In genomic region chr15:82539690-82540054, GRCh38 we compare ENCODE assay signal across 7 cellular contexts. TPM values are rescaled to one million over a fixed set of nuclear protein-coding genes. Genes with fewer than 3 reads are reported as not detected.
DNase-seq lines count a peak whose midpoint lies in the region; ATAC-seq and TF ChIP-seq lines count a peak whose summit lies in the region.

No MANE protein-coding gene starts in this region.

- RAD21 ChIA-PET in HCT116 (lab: Charles Lee; ENCODE audit: low non-redundant PET in 1 of 2, low total read pairs in 2 of 2, uncharacterized antibody in 2 of 2, unreplicated experiment in 2 of 2), result interaction anchor here in 1 of 2 experiments (1.6 kb wide), 1 partner anchor 210 kb away, joined by 4 read pairs; no protein-coding TSS in a partner anchor

- H3K9me2 ChIP-seq in HCT116 (ENCODE audit: insufficient read depth), result no peaks in the 10 kb centered on the region

- H3K4me1 ChIP-seq in HCT116 (ENCODE audit: control insufficient read depth in 1 of 2, insufficient read depth in 2 of 2, low read length in 2 of 2), result peaks cover 0 to 18% of the 10 kb centered on the region in 2 experiments; a peak in 3 of 4 replicates

- intact Hi-C loops in HCT116 (cut with micrococcal nuclease), result loop anchor here (1.0 to 10.0 kb wide), 3 partner anchors 211 to 465 kb away; partner anchors contain the start of genes FSD2 and WHAMM

- H3K79me2 ChIP-seq in HCT116 (ENCODE audit: insufficient read depth, low read length), result peaks cover 42% of the 10 kb centered on the region

- CTCF ChIA-PET in HCT116 (lab: Charles Lee), result interaction anchor here (1.1 to 2.9 kb wide), 3 partner anchors 8 to 310 kb away, joined by 3 to 22 read pairs (median 3); no protein-coding TSS in a partner anchor
- CTCF ChIA-PET in GM10248 (lab: Yijun Ruan, JAX), result interaction anchor here (0.8 to 6.2 kb wide), 9 partner anchors 9 to 463 kb away, joined by 3 to 76 read pairs (median 6); partner anchors contain the start of gene RAMAC

- no peaks in the 10 kb centered on the region for H3K9me3 ChIP-seq in HCT116 (ENCODE audit: control insufficient read depth in 1 of 2, insufficient read depth in 1 of 2, low read depth in 1 of 2, low read length in 2 of 2)

- no peak for ATAC-seq in HCT116

- TF ChIP-seq RAD21 in HCT116 (IDR thresholded peaks at IDR 0.05; ENCODE audit: low read depth), result no peak

- H3K4me3 ChIP-seq in HCT116 (replicated peaks in 1 of 2; ENCODE audit: low read depth in 1 of 2, low read length in 2 of 2), result peak overlapping the region; percentile 84 to 100

- peaks cover 27 to 45% of the 10 kb centered on the region in 2 experiments for H3K36me3 ChIP-seq in HCT116 (ENCODE audit: control insufficient read depth in 1 of 2, insufficient read depth in 2 of 2, low read length in 2 of 2)

- peak overlapping the region; percentile 78 for H3K4me2 ChIP-seq in HCT116 (ENCODE audit: low read length)

- H2AFZ ChIP-seq in HCT116 (ENCODE audit: low read depth, low read length, poor library complexity, severe bottlenecking), result no peak overlapping the region

- TF ChIP-seq POLR2A in HCT116 (IDR thresholded peaks at IDR 0.05; ENCODE audit: borderline replicate concordance, extremely low read depth, insufficient read depth, insufficient read length), result no peak

- H3K9ac ChIP-seq in HCT116 (ENCODE audit: low read length), result peak overlapping the region; percentile 100

- H3K27ac ChIP-seq in HCT116 (ENCODE audit: low read depth, low read length) (peak overlapping the region; percentile 85), VCaP (peak overlapping the region; percentile 98)

- POLR2A ChIA-PET in HCT116 (lab: Charles Lee), result interaction anchor here (0.7 to 1.9 kb wide), 7 partner anchors 8 to 415 kb away, joined by 3 to 22 read pairs (median 3); no protein-coding TSS in a partner anchor
- POLR2A ChIA-PET in GM10248 (lab: Yijun Ruan, JAX), result interaction anchor here (1.0 to 1.4 kb wide), 4 partner anchors 8 to 528 kb away, joined by 3 to 16 read pairs (median 4); partner anchors contain the start of genes BTBD1, EFL1 and SAXO2

- DNase-seq in HCT116 (ENCODE audit: low read depth, low spot score), result no peak
- DNase-seq in germinal center (ENCODE audit: low spot score), result peak; percentile 27
- DNase-seq in putamen (ENCODE audit: low spot score), result peak; percentile 28
- no peak for DNase-seq in D341Med (ENCODE audit: low spot score)
- DNase-seq in NCI-H82 (lab: John Stamatoyannopoulos, UW), result no peak
- DNase-seq in GM10248 (ENCODE audit: extremely low spot score), result no peak

- H3K27me3 ChIP-seq in HCT116 (ENCODE audit: insufficient read depth, low read length), result no peaks in the 10 kb centered on the region

- peaks cover 23% of the 10 kb centered on the region; the same call in 1 of the 2 replicates for H4K20me1 ChIP-seq in HCT116 (ENCODE audit: insufficient read depth)

- TF ChIP-seq CTCF in HCT116 (IDR thresholded peaks at IDR 0.05 in 2 of 3, conservative IDR thresholded peaks at IDR 0.05 in 1 of 3; ENCODE audit: borderline replicate concordance in 1 of 3, insufficient read depth in 1 of 3, low read depth in 2 of 3, low read length in 2 of 3) (no peak), VCaP (conservative IDR thresholded peaks at IDR 0.05) (no peak), GM10248 (IDR thresholded peaks at IDR 0.05; ENCODE audit: control extremely low read depth, extremely low read depth, low read depth, missing control alignments) (no peak)

- BruUV-seq in HCT116 (replicated peaks; lab: Mats Ljungman, UMichigan), result no TSS peak

TF ChIP-seq in HCT116, 20 proteins besides CTCF, POLR2A, EP300 and RAD21:
- TF ChIP-seq SP1 (IDR thresholded peaks at IDR 0.05; ENCODE audit: low read depth), result no peak
- TF ChIP-seq CEBPB (IDR thresholded peaks at IDR 0.05; ENCODE audit: low read depth), result no peak
- TF ChIP-seq SIN3A (IDR thresholded peaks at IDR 0.05; ENCODE audit: low read depth), result no peak
- TF ChIP-seq EZH2 (IDR thresholded peaks at IDR 0.05), result no peak
- no peak for TF ChIP-seq YY1 (IDR thresholded peaks at IDR 0.05; ENCODE audit: extremely low read depth, insufficient replicate concordance, low read depth, low read length)
- TF ChIP-seq CBX3 (IDR thresholded peaks at IDR 0.05; ENCODE audit: low read depth), result no peak
- no peak for TF ChIP-seq ZFX (IDR thresholded peaks at IDR 0.05)
- TF ChIP-seq, protein P1, sequence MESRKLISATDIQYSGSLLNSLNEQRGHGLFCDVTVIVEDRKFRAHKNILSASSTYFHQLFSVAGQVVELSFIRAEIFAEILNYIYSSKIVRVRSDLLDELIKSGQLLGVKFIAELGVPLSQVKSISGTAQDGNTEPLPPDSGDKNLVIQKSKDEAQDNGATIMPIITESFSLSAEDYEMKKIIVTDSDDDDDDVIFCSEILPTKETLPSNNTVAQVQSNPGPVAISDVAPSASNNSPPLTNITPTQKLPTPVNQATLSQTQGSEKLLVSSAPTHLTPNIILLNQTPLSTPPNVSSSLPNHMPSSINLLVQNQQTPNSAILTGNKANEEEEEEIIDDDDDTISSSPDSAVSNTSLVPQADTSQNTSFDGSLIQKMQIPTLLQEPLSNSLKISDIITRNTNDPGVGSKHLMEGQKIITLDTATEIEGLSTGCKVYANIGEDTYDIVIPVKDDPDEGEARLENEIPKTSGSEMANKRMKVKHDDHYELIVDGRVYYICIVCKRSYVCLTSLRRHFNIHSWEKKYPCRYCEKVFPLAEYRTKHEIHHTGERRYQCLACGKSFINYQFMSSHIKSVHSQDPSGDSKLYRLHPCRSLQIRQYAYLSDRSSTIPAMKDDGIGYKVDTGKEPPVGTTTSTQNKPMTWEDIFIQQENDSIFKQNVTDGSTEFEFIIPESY (IDR thresholded peaks at IDR 0.05; ENCODE audit: extremely low read depth, insufficient replicate concordance, low read length), result no peak
- no peak for TF ChIP-seq FOSL1 (IDR thresholded peaks at IDR 0.05; ENCODE audit: low read depth)
- no peak for TF ChIP-seq EGR1 (IDR thresholded peaks at IDR 0.05; ENCODE audit: low read depth)
- TF ChIP-seq MAX (IDR thresholded peaks at IDR 0.05), result no peak
- no peak for TF ChIP-seq JUND (IDR thresholded peaks at IDR 0.05)
- TF ChIP-seq TCF7L2 (IDR thresholded peaks at IDR 0.05; ENCODE audit: borderline replicate concordance, extremely low read depth, insufficient read depth, insufficient read length), result no peak
- no peak for TF ChIP-seq ELF1 (IDR thresholded peaks at IDR 0.05; ENCODE audit: borderline replicate concordance, low read depth)
- TF ChIP-seq ATF3 (IDR thresholded peaks at IDR 0.05), result no peak
- TF ChIP-seq, protein P2, sequence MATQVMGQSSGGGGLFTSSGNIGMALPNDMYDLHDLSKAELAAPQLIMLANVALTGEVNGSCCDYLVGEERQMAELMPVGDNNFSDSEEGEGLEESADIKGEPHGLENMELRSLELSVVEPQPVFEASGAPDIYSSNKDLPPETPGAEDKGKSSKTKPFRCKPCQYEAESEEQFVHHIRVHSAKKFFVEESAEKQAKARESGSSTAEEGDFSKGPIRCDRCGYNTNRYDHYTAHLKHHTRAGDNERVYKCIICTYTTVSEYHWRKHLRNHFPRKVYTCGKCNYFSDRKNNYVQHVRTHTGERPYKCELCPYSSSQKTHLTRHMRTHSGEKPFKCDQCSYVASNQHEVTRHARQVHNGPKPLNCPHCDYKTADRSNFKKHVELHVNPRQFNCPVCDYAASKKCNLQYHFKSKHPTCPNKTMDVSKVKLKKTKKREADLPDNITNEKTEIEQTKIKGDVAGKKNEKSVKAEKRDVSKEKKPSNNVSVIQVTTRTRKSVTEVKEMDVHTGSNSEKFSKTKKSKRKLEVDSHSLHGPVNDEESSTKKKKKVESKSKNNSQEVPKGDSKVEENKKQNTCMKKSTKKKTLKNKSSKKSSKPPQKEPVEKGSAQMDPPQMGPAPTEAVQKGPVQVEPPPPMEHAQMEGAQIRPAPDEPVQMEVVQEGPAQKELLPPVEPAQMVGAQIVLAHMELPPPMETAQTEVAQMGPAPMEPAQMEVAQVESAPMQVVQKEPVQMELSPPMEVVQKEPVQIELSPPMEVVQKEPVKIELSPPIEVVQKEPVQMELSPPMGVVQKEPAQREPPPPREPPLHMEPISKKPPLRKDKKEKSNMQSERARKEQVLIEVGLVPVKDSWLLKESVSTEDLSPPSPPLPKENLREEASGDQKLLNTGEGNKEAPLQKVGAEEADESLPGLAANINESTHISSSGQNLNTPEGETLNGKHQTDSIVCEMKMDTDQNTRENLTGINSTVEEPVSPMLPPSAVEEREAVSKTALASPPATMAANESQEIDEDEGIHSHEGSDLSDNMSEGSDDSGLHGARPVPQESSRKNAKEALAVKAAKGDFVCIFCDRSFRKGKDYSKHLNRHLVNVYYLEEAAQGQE (IDR thresholded peaks at IDR 0.05; ENCODE audit: low read depth), result no peak

RNA-seq across cellular contexts. Expression of gene RPS17, which starts 0.6 kb away (rescaled TPM):
- 2,385 TPM for total RNA-seq in HCT116 (2021; ENCODE audit: unreplicated experiment)
- polyA plus RNA-seq in HCT116 (2012), result 4,127 and 4,281 TPM in 2 replicates

Comparison
In these comparisons a context has a peak if more than half of its experiments do, and no peak if none do; other contexts are left out.
1. DNase-seq: peak in germinal center (single experiment) and putamen (single experiment); none in HCT116 (single experiment), D341Med (single experiment), NCI-H82 (single experiment) and GM10248 (single experiment).